Comparison of ENCODE assay signal across 12 cellular contexts in the genomic region with DNA sequence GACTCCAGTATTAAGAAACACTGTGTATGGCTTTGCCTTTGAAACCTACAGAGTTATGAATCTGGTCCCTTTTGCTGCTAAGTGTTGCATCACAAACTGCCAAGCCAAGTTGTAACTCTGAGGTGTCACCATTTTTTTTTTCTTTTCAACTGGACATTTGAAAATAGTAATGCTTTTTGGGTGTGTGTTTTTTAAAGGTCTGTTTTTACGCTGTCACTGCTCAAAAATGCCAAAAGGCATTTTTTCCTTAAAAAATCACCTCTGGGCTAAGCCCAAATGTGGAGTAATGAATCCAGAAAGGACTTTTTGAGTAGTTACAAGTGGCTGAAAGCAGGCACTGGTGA. TPM values are rescaled to one million over a fixed set of nuclear protein-coding genes. Genes with fewer than 3 reads are reported as not detected.
DNase-seq lines count a peak whose midpoint lies in the region; ATAC-seq and TF ChIP-seq lines count a peak whose summit lies in the region.
"Had no signal": no experiment of that assay in that cellular context is flagged by ENCODE, and none has a peak within 500 bp of the region (broad histone marks: within the 10 kb centered on the region; RNA-seq: fewer than 3 reads in every experiment).

No MANE protein-coding gene starts in this region.

- H3K4me1 ChIP-seq in hepatocyte (ENCODE audit: insufficient read depth) (peaks cover 55% of the 10 kb centered on the region), upper lobe of right lung (peaks cover 62% of the 10 kb centered on the region)

- WGBS in hepatocyte (ENCODE audit: low lambda C conversion rate, missing lambda C conversion rate): 88% methylated on average over 1 of the region's 1 CpG

- H3K27ac ChIP-seq in hepatocyte (peak overlapping the region; percentile 45), upper lobe of right lung (peak overlapping the region; percentile 52)
- H3K27ac ChIP-seq: C4-2B, foreskin keratinocyte had no signal

- H3K9me3 Mint-ChIP-seq in activated naive CD4-positive, alpha-beta T cell treated with anti-CD3 and anti-CD28 coated beads, Interleukin-2, amount 50 U/mL, for 24 hours: no peaks in the 10 kb centered on the region
- H3K9me3 Mint-ChIP-seq in activated B cell treated with CpG ODN at 0.5 μM for 24 hours: no peaks in the 10 kb centered on the region

- H3K27me3 Mint-ChIP-seq in activated naive CD4-positive, alpha-beta T cell treated with anti-CD3 and anti-CD28 coated beads, Interleukin-2, amount 50 U/mL, for 24 hours: no peaks in the 10 kb centered on the region
- H3K27me3 Mint-ChIP-seq in activated B cell treated with CpG ODN at 0.5 μM for 24 hours: no peaks in the 10 kb centered on the region

- H3K9me3 ChIP-seq in hepatocyte (ENCODE audit: low read depth) (no peaks in the 10 kb centered on the region), upper lobe of right lung (no peaks in the 10 kb centered on the region)

- no peak overlapping the region for H3K4me3 Mint-ChIP-seq in activated naive CD4-positive, alpha-beta T cell treated with anti-CD3 and anti-CD28 coated beads, Interleukin-2, amount 50 U/mL, for 24 hours
- peak overlapping the region; percentile 54 for H3K4me3 Mint-ChIP-seq in activated B cell treated with CpG ODN at 0.5 μM for 24 hours

- no peaks in the 10 kb centered on the region for H3K9me2 ChIP-seq in hepatocyte (replicated peaks; ENCODE audit: insufficient read depth)

- H3K27ac Mint-ChIP-seq in activated naive CD4-positive, alpha-beta T cell treated with anti-CD3 and anti-CD28 coated beads, Interleukin-2, amount 50 U/mL, for 24 hours: peak overlapping the region; percentile 94
- H3K27ac Mint-ChIP-seq in activated B cell treated with CpG ODN at 0.5 μM for 24 hours: peak overlapping the region; percentile 62

- H3K36me3 ChIP-seq in hepatocyte (replicated peaks; ENCODE audit: insufficient read depth, low read depth): no peaks in the 10 kb centered on the region
- no peaks in the 10 kb centered on the region for H3K36me3 ChIP-seq in upper lobe of right lung

- peak overlapping the region; percentile 20 for H3K4me2 ChIP-seq in hepatocyte

- H3K79me2 ChIP-seq in hepatocyte: peaks cover 95% of the 10 kb centered on the region

- CTCF ChIA-PET in activated B cell treated with CpG ODN at 0.5 μM for 24 hours (lab: Charles Lee): interaction anchor here (1.5 kb wide), 1 partner anchor 9 kb away, joined by 5 read pairs; a partner anchor contains a TSS

- peaks cover 75% of the 10 kb centered on the region for H4K20me1 ChIP-seq in hepatocyte (ENCODE audit: insufficient read depth, poor library complexity, severe bottlenecking)

- no peak overlapping the region for H3K4me3 ChIP-seq in hepatocyte
- H3K4me3 ChIP-seq in upper lobe of right lung: no peak overlapping the region

- POLR2A ChIA-PET in activated B cell treated with CpG ODN at 0.5 μM for 24 hours (lab: Charles Lee): interaction anchor here (2.3 to 36.9 kb wide), 4 partner anchors 5 to 40 kb away, joined by 13 to 1703 read pairs (median 427); a partner anchor contains a TSS

- H3K27me3 ChIP-seq in hepatocyte (no peaks in the 10 kb centered on the region), upper lobe of right lung (no peaks in the 10 kb centered on the region)
- H3K27me3 ChIP-seq: foreskin keratinocyte had no signal

- H3K4me1 Mint-ChIP-seq in activated naive CD4-positive, alpha-beta T cell treated with anti-CD3 and anti-CD28 coated beads, Interleukin-2, amount 50 U/mL, for 24 hours: peaks cover 83% of the 10 kb centered on the region
- H3K4me1 Mint-ChIP-seq in activated B cell treated with CpG ODN at 0.5 μM for 24 hours: peaks cover 94% of the 10 kb centered on the region

- ATAC-seq in activated B cell treated with CpG ODN at 0.5 μM for 24 hours (ENCODE audit: low read depth): no peak
- ATAC-seq in upper lobe of right lung: no peak
- ATAC-seq in HG03460 (IDR thresholded peaks at IDR 0.05; ENCODE audit: unreplicated experiment): no peak
- ATAC-seq: foreskin keratinocyte had no signal

- no peak overlapping the region for H2AFZ ChIP-seq in hepatocyte

- DNase-seq in activated naive CD4-positive, alpha-beta T cell treated with anti-CD3 and anti-CD28 coated beads, Interleukin-2, amount 50 U/mL, for 16 hours: no peak
- no peak for DNase-seq in activated B cell treated with CpG ODN at 0.5 μM for 24 hours
- no peak for DNase-seq in hepatocyte (ENCODE audit: low spot score)
- DNase-seq in upper lobe of right lung: no peak
- DNase-seq in NCI-H446 treated with DMSO at 0.1 percent for 48 hours (lab: John Stamatoyannopoulos, UW): no peak
- DNase-seq in NK-92 treated with Interleukin-12 subunit alpha and Interleukin-12 subunit beta, amount 100 ng/mL, for 24 hours (lab: John Stamatoyannopoulos, UW): no peak
- DNase-seq: foreskin keratinocyte; NCI-H446; stimulated activated CD4-positive, alpha-beta T cell treated with anti-CD3 and anti-CD28 coated beads, Interleukin-1b, Interleukin-23, amount 100 ng/mL, for 48 hours had no signal

- intact Hi-C loops in activated B cell treated with CpG ODN at 0.5 μM for 24 hours (cut with micrococcal nuclease): no loop called here
- intact Hi-C loops in upper lobe of right lung (cut with DNase I): no loop called here

- TF ChIP-seq CTCF in activated B cell treated with CpG ODN at 0.5 μM for 24 hours (IDR thresholded peaks at IDR 0.05): no peak
- TF ChIP-seq CTCF in hepatocyte (IDR thresholded peaks at IDR 0.05; ENCODE audit: poor library complexity): no peak
- no peak for TF ChIP-seq CTCF in upper lobe of right lung (IDR thresholded peaks at IDR 0.05)

- H3K36me3 Mint-ChIP-seq in activated naive CD4-positive, alpha-beta T cell treated with anti-CD3 and anti-CD28 coated beads, Interleukin-2, amount 50 U/mL, for 24 hours: peaks cover 16% of the 10 kb centered on the region
- peaks cover 60% of the 10 kb centered on the region for H3K36me3 Mint-ChIP-seq in activated B cell treated with CpG ODN at 0.5 μM for 24 hours (ENCODE audit: low read depth)

RNA-seq across cellular contexts. Expression of a gene that starts 9.5 kb away (rescaled TPM):
- 85.9 and 118 TPM in 2 replicates for total RNA-seq in activated B cell treated with CpG ODN at 0.5 μM for 24 hours
- 24.6 and 32.2 TPM in 2 replicates for total RNA-seq in hepatocyte
- 24.7 and 26.5 TPM in 2 replicates for polyA plus RNA-seq in hepatocyte
- total RNA-seq in upper lobe of right lung: 31.6 TPM
